1 cellular context compared by ENCODE assay signal in the genomic region with DNA sequence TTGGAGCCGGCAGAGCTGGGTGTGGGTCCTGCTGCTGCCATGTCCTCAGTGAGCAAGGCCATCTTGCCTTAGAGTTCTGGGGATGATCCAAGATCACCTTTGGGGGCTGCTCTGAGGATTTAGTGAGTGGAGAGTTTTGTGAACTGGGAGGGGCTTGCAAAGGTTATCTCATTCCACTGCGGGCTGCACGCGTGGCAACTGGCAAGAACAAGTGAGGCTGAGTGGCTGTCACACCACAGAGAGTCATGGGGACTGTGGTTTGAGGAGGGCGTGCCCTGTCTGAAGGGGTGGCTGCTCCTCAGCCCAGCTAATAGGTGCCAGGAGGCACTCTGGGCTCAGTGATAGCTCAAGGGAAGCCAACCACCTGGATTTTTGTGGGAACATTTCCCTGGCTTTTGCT.
TF ChIP-seq lines count a peak whose summit lies in the region.

No MANE protein-coding gene starts in this region.

TF ChIP-seq in GM23338, 12 proteins besides CTCF, POLR2A, EP300 and RAD21:
- TF ChIP-seq CREB1 (CRISPR knock-in tag; IDR thresholded peaks at IDR 0.05; ENCODE audit: low read depth) (no peak), POLR2AphosphoS5 (IDR thresholded peaks at IDR 0.05; ENCODE audit: low read depth) (no peak), ZNF114 (CRISPR knock-in tag; IDR thresholded peaks at IDR 0.05) (no peak), STAT1 (IDR thresholded peaks at IDR 0.05; ENCODE audit: unreplicated experiment) (no peak), NANOG (IDR thresholded peaks at IDR 0.05; ENCODE audit: borderline replicate concordance) (no peak)
- TF ChIP-seq, protein P1, sequence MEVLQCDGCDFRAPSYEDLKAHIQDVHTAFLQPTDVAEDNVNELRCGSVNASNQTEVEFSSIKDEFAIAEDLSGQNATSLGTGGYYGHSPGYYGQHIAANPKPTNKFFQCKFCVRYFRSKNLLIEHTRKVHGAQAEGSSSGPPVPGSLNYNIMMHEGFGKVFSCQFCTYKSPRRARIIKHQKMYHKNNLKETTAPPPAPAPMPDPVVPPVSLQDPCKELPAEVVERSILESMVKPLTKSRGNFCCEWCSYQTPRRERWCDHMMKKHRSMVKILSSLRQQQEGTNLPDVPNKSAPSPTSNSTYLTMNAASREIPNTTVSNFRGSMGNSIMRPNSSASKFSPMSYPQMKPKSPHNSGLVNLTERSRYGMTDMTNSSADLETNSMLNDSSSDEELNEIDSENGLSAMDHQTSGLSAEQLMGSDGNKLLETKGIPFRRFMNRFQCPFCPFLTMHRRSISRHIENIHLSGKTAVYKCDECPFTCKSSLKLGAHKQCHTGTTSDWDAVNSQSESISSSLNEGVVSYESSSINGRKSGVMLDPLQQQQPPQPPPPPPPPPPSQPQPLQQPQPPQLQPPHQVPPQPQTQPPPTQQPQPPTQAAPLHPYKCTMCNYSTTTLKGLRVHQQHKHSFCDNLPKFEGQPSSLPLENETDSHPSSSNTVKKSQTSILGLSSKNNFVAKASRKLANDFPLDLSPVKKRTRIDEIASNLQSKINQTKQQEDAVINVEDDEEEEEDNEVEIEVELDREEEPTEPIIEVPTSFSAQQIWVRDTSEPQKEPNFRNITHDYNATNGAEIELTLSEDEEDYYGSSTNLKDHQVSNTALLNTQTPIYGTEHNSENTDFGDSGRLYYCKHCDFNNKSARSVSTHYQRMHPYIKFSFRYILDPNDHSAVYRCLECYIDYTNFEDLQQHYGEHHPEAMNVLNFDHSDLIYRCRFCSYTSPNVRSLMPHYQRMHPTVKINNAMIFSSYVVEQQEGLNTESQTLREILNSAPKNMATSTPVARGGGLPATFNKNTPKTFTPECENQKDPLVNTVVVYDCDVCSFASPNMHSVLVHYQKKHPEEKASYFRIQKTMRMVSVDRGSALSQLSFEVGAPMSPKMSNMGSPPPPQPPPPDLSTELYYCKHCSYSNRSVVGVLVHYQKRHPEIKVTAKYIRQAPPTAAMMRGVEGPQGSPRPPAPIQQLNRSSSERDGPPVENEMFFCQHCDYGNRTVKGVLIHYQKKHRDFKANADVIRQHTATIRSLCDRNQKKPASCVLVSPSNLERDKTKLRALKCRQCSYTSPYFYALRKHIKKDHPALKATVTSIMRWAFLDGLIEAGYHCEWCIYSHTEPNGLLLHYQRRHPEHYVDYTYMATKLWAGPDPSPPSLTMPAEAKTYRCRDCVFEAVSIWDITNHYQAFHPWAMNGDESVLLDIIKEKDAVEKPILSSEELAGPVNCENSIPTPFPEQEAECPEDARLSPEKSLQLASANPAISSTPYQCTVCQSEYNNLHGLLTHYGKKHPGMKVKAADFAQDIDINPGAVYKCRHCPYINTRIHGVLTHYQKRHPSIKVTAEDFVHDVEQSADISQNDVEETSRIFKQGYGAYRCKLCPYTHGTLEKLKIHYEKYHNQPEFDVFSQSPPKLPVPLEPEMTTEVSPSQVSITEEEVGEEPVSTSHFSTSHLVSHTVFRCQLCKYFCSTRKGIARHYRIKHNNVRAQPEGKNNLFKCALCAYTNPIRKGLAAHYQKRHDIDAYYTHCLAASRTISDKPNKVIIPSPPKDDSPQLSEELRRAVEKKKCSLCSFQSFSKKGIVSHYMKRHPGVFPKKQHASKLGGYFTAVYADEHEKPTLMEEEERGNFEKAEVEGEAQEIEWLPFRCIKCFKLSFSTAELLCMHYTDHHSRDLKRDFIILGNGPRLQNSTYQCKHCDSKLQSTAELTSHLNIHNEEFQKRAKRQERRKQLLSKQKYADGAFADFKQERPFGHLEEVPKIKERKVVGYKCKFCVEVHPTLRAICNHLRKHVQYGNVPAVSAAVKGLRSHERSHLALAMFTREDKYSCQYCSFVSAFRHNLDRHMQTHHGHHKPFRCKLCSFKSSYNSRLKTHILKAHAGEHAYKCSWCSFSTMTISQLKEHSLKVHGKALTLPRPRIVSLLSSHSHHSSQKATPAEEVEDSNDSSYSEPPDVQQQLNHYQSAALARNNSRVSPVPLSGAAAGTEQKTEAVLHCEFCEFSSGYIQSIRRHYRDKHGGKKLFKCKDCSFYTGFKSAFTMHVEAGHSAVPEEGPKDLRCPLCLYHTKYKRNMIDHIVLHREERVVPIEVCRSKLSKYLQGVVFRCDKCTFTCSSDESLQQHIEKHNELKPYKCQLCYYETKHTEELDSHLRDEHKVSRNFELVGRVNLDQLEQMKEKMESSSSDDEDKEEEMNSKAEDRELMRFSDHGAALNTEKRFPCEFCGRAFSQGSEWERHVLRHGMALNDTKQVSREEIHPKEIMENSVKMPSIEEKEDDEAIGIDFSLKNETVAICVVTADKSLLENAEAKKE (CRISPR knock-in tag; IDR thresholded peaks at IDR 0.05) = no peak
- TF ChIP-seq, protein P2, sequence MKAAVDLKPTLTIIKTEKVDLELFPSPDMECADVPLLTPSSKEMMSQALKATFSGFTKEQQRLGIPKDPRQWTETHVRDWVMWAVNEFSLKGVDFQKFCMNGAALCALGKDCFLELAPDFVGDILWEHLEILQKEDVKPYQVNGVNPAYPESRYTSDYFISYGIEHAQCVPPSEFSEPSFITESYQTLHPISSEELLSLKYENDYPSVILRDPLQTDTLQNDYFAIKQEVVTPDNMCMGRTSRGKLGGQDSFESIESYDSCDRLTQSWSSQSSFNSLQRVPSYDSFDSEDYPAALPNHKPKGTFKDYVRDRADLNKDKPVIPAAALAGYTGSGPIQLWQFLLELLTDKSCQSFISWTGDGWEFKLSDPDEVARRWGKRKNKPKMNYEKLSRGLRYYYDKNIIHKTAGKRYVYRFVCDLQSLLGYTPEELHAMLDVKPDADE (IDR thresholded peaks at IDR 0.05) = no peak
